1 cellular context compared by ENCODE assay signal in the genomic region with DNA sequence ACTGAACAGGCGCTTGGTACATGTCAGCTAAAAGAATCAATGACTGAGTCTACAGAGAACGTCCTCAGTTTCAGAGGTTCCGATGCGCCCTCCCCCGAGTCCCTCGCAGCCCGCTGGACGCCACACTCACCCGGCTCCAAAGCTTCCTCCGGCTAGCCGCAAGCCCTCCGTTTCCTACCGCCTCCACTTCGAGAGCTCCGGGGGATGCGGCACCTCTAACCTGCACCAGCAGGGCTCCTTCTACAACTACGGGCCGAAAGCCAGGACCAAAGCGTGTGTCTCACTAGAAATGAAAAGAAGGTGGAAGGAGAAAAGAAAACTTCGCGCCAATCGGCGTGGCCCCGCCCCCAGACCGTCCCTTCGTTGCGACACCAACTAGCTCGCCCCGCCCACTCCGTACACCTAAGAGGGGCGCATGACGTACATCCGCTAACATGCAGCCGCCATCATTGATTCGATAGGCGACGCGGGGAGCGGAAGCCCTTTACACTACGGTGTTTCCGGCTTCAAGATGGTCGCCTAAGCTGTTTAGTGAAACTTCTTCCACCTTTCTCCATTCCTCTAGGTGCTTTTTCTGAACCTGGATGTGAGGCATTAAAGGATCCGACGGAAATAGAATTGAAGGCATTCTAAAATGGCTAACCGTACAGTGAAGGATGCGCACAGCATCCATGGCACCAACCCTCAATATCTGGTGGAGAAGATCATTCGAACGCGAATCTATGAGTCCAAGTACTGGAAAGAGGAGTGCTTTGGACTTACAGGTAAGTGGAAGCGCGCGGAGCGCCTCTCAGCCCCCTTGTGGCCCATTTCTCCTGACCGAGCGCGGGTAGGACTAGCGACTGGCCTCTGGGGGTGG.
TF ChIP-seq lines count a peak whose summit lies in the region.

A gene (minus strand): TSS at position 308 of the 859 bp plus-strand sequence. CDS start 2,200 bp downstream, outside the sequence.
A gene with protein sequence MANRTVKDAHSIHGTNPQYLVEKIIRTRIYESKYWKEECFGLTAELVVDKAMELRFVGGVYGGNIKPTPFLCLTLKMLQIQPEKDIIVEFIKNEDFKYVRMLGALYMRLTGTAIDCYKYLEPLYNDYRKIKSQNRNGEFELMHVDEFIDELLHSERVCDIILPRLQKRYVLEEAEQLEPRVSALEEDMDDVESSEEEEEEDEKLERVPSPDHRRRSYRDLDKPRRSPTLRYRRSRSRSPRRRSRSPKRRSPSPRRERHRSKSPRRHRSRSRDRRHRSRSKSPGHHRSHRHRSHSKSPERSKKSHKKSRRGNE (plus strand): TSS at position 487 of the 859 bp plus-strand sequence. CDS start 148 bp downstream, at position 635.

TF ChIP-seq in GM23338, 12 proteins besides CTCF, POLR2A, EP300 and RAD21:
- TF ChIP-seq, protein P1, sequence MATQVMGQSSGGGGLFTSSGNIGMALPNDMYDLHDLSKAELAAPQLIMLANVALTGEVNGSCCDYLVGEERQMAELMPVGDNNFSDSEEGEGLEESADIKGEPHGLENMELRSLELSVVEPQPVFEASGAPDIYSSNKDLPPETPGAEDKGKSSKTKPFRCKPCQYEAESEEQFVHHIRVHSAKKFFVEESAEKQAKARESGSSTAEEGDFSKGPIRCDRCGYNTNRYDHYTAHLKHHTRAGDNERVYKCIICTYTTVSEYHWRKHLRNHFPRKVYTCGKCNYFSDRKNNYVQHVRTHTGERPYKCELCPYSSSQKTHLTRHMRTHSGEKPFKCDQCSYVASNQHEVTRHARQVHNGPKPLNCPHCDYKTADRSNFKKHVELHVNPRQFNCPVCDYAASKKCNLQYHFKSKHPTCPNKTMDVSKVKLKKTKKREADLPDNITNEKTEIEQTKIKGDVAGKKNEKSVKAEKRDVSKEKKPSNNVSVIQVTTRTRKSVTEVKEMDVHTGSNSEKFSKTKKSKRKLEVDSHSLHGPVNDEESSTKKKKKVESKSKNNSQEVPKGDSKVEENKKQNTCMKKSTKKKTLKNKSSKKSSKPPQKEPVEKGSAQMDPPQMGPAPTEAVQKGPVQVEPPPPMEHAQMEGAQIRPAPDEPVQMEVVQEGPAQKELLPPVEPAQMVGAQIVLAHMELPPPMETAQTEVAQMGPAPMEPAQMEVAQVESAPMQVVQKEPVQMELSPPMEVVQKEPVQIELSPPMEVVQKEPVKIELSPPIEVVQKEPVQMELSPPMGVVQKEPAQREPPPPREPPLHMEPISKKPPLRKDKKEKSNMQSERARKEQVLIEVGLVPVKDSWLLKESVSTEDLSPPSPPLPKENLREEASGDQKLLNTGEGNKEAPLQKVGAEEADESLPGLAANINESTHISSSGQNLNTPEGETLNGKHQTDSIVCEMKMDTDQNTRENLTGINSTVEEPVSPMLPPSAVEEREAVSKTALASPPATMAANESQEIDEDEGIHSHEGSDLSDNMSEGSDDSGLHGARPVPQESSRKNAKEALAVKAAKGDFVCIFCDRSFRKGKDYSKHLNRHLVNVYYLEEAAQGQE (IDR thresholded peaks at IDR 0.05; ENCODE audit: unreplicated experiment), result no peak
- no peak for TF ChIP-seq STAT1 (IDR thresholded peaks at IDR 0.05; ENCODE audit: unreplicated experiment)
- peak; percentile 85 for TF ChIP-seq POLR2AphosphoS5 (IDR thresholded peaks at IDR 0.05; ENCODE audit: low read depth)
- TF ChIP-seq CREB1 (CRISPR knock-in tag; IDR thresholded peaks at IDR 0.05; ENCODE audit: low read depth), result peak; percentile 96
- no peak for TF ChIP-seq JUNB (IDR thresholded peaks at IDR 0.05; ENCODE audit: unreplicated experiment)
- TF ChIP-seq, protein P2, sequence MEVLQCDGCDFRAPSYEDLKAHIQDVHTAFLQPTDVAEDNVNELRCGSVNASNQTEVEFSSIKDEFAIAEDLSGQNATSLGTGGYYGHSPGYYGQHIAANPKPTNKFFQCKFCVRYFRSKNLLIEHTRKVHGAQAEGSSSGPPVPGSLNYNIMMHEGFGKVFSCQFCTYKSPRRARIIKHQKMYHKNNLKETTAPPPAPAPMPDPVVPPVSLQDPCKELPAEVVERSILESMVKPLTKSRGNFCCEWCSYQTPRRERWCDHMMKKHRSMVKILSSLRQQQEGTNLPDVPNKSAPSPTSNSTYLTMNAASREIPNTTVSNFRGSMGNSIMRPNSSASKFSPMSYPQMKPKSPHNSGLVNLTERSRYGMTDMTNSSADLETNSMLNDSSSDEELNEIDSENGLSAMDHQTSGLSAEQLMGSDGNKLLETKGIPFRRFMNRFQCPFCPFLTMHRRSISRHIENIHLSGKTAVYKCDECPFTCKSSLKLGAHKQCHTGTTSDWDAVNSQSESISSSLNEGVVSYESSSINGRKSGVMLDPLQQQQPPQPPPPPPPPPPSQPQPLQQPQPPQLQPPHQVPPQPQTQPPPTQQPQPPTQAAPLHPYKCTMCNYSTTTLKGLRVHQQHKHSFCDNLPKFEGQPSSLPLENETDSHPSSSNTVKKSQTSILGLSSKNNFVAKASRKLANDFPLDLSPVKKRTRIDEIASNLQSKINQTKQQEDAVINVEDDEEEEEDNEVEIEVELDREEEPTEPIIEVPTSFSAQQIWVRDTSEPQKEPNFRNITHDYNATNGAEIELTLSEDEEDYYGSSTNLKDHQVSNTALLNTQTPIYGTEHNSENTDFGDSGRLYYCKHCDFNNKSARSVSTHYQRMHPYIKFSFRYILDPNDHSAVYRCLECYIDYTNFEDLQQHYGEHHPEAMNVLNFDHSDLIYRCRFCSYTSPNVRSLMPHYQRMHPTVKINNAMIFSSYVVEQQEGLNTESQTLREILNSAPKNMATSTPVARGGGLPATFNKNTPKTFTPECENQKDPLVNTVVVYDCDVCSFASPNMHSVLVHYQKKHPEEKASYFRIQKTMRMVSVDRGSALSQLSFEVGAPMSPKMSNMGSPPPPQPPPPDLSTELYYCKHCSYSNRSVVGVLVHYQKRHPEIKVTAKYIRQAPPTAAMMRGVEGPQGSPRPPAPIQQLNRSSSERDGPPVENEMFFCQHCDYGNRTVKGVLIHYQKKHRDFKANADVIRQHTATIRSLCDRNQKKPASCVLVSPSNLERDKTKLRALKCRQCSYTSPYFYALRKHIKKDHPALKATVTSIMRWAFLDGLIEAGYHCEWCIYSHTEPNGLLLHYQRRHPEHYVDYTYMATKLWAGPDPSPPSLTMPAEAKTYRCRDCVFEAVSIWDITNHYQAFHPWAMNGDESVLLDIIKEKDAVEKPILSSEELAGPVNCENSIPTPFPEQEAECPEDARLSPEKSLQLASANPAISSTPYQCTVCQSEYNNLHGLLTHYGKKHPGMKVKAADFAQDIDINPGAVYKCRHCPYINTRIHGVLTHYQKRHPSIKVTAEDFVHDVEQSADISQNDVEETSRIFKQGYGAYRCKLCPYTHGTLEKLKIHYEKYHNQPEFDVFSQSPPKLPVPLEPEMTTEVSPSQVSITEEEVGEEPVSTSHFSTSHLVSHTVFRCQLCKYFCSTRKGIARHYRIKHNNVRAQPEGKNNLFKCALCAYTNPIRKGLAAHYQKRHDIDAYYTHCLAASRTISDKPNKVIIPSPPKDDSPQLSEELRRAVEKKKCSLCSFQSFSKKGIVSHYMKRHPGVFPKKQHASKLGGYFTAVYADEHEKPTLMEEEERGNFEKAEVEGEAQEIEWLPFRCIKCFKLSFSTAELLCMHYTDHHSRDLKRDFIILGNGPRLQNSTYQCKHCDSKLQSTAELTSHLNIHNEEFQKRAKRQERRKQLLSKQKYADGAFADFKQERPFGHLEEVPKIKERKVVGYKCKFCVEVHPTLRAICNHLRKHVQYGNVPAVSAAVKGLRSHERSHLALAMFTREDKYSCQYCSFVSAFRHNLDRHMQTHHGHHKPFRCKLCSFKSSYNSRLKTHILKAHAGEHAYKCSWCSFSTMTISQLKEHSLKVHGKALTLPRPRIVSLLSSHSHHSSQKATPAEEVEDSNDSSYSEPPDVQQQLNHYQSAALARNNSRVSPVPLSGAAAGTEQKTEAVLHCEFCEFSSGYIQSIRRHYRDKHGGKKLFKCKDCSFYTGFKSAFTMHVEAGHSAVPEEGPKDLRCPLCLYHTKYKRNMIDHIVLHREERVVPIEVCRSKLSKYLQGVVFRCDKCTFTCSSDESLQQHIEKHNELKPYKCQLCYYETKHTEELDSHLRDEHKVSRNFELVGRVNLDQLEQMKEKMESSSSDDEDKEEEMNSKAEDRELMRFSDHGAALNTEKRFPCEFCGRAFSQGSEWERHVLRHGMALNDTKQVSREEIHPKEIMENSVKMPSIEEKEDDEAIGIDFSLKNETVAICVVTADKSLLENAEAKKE (CRISPR knock-in tag; IDR thresholded peaks at IDR 0.05), result no peak
- TF ChIP-seq, protein P3, sequence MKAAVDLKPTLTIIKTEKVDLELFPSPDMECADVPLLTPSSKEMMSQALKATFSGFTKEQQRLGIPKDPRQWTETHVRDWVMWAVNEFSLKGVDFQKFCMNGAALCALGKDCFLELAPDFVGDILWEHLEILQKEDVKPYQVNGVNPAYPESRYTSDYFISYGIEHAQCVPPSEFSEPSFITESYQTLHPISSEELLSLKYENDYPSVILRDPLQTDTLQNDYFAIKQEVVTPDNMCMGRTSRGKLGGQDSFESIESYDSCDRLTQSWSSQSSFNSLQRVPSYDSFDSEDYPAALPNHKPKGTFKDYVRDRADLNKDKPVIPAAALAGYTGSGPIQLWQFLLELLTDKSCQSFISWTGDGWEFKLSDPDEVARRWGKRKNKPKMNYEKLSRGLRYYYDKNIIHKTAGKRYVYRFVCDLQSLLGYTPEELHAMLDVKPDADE (IDR thresholded peaks at IDR 0.05), result peak; percentile 67
